26 cellular contexts compared by ENCODE assay signal in the genomic region with DNA sequence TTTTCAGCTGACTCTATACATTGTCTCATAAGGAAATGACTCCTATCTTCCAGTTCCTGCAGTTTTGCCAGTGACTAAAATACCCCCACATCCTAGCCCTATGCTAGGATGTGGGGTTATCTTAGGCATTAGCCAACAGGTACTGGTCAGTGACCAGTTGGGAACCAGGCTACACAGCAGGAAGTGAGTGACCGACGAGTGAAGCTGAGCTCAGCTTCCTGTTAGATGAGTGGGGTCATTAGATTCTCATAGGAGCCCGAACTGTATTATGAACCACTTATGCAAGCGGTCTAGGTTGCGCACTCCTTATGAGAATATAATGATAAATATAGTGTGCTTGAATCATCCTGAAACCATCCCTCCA.
DNase-seq lines count a peak whose midpoint lies in the region; ATAC-seq and TF ChIP-seq lines count a peak whose summit lies in the region.
"Had no signal": no experiment of that assay in that cellular context is flagged by ENCODE, and none has a peak within 500 bp of the region (broad histone marks: within the 10 kb centered on the region; RNA-seq: fewer than 3 reads in every experiment).

No MANE protein-coding gene starts in this region.

- H3K4me2 ChIP-seq in SK-N-SH (no peak overlapping the region), neural progenitor cell (no peak overlapping the region)

- WGBS in SK-N-SH (ENCODE audit: low lambda C conversion rate), result 7% methylated on average over 5 of the region's 5 CpGs
- 66 to 68% methylated on average over 5 of the region's 5 CpGs for WGBS in aorta, 2 donors

- H3K9me3 ChIP-seq in SK-N-SH, result no peaks in the 10 kb centered on the region
- no peaks in the 10 kb centered on the region for H3K9me3 ChIP-seq in neural progenitor cell (ENCODE audit: low read depth)
- H3K9me3 ChIP-seq in aorta (ENCODE audit: control insufficient read depth, low read length), result no peaks in the 10 kb centered on the region
- H3K9me3 ChIP-seq: HAP-1 had no signal

- H3K27me3 ChIP-seq in SK-N-SH (ENCODE audit: insufficient read depth) (peaks cover 5% of the 10 kb centered on the region; the same call in 1 of the 2 replicates), neural progenitor cell (no peaks in the 10 kb centered on the region), aorta (ENCODE audit: control insufficient read depth in 1 of 2, insufficient read depth in 2 of 2, low read length in 1 of 2) (no peaks in the 10 kb centered on the region)

- H3K79me2 ChIP-seq in SK-N-SH (ENCODE audit: insufficient read depth) (no peaks in the 10 kb centered on the region), neural progenitor cell (ENCODE audit: low read depth) (no peaks in the 10 kb centered on the region)

- no peaks in the 10 kb centered on the region for H4K20me1 ChIP-seq in SK-N-SH (ENCODE audit: insufficient read depth)
- no peaks in the 10 kb centered on the region for H4K20me1 ChIP-seq in neural progenitor cell (ENCODE audit: low read depth)

- no peak for TF ChIP-seq EP300 in SK-N-SH (IDR thresholded peaks at IDR 0.05; ENCODE audit: borderline replicate concordance in 1 of 2, low read depth in 1 of 2, low read length in 1 of 2)

- H3K4me3 ChIP-seq in SK-N-SH (ENCODE audit: low read depth in 2 of 2, low read length in 1 of 2) (no peak overlapping the region), neural progenitor cell (no peak overlapping the region), aorta (ENCODE audit: low read length in 2 of 2) (no peak overlapping the region)
- H3K4me3 ChIP-seq: GM23248, HAP-1 had no signal

- DNase-seq in SK-N-SH (no peak), chondrocyte (ENCODE audit: low spot score) (no peak), neural progenitor cell (ENCODE audit: low spot score) (no peak), aorta (no peak), glutamatergic neuron (no peak), NAMALWA (ENCODE audit: low spot score) (no peak)
- no peak for DNase-seq in activated CD4-positive, alpha-beta T cell treated with anti-CD3 and anti-CD28 coated beads, Interleukin-2, amount 50 U/mL, for 48 hours
- DNase-seq: 8988T; AML-193; C1 segment of cervical spinal cord; Calu3; CD8-positive, alpha-beta T cell; DMS153; GDM1; GM23248; KBM-7; NCI-H1105; NCI-H146; NCI-H2029; NCI-H2227 treated with DMSO at 0.1 percent for 48 hours; NCI-H510A treated with DMSO at 0.1 percent for 48 hours; NCI-H82; Right ventricle myocardium superior; SW 1271 had no signal

- H3K9me3 Mint-ChIP-seq in chondrocyte (ENCODE audit: low read depth) (no peaks in the 10 kb centered on the region), neural progenitor cell (no peaks in the 10 kb centered on the region), glutamatergic neuron (ENCODE audit: unreplicated experiment) (no peaks in the 10 kb centered on the region)

- H3K9me2 ChIP-seq in SK-N-SH, result no peaks in the 10 kb centered on the region

- TF ChIP-seq RAD21 in SK-N-SH (IDR thresholded peaks at IDR 0.05; ENCODE audit: low read length), result no peak

- peak overlapping the region; percentile 73; the same call in 1 of the 2 replicates for H2AFZ ChIP-seq in SK-N-SH (ENCODE audit: low read depth)
- H2AFZ ChIP-seq in neural progenitor cell (replicated peaks), result peak overlapping the region; percentile 37
- H2AFZ ChIP-seq: GM23248 had no signal

- H3K4me1 ChIP-seq in SK-N-SH (ENCODE audit: control insufficient read depth in 1 of 2, insufficient read depth in 2 of 2, low read depth in 1 of 2, low read length in 1 of 2), result no peaks in the 10 kb centered on the region
- H3K4me1 ChIP-seq in neural progenitor cell, result no peaks in the 10 kb centered on the region
- H3K4me1 ChIP-seq in aorta (ENCODE audit: control insufficient read depth in 1 of 2, insufficient read depth in 2 of 2, low read length in 2 of 2), result peaks cover 4 to 14% of the 10 kb centered on the region in 2 donors

- H3K4me1 Mint-ChIP-seq in chondrocyte (ENCODE audit: low read depth), result peaks cover 36% of the 10 kb centered on the region
- no peaks in the 10 kb centered on the region for H3K4me1 Mint-ChIP-seq in neural progenitor cell
- no peaks in the 10 kb centered on the region for H3K4me1 Mint-ChIP-seq in glutamatergic neuron (ENCODE audit: low read depth, unreplicated experiment)

- H3K36me3 Mint-ChIP-seq in chondrocyte (ENCODE audit: low read depth) (no peaks in the 10 kb centered on the region), neural progenitor cell (no peaks in the 10 kb centered on the region), glutamatergic neuron (ENCODE audit: unreplicated experiment) (no peaks in the 10 kb centered on the region)
- H3K36me3 Mint-ChIP-seq: CD8-positive, alpha-beta T cell had no signal

- POLR2A ChIA-PET in SK-N-SH (lab: Yijun Ruan, JAX), result no interaction called here

- no peak for ATAC-seq in SK-N-SH treated with all-trans-retinoic acid at 6 μM for 48 hours
- no peak for ATAC-seq in aorta (ENCODE audit: low FRiP score)
- ATAC-seq: CD8-positive, alpha-beta T cell had no signal

- H3K27ac Mint-ChIP-seq in chondrocyte (ENCODE audit: unreplicated experiment) (peak overlapping the region; percentile 86), neural progenitor cell (no peak overlapping the region), glutamatergic neuron (ENCODE audit: unreplicated experiment) (no peak overlapping the region)
- H3K27ac Mint-ChIP-seq: CD8-positive, alpha-beta T cell had no signal

- H3K36me3 ChIP-seq in SK-N-SH (replicated peaks in 1 of 2; ENCODE audit: control insufficient read depth in 1 of 2, insufficient read depth in 2 of 2, low read length in 1 of 2) (no peaks in the 10 kb centered on the region), neural progenitor cell (no peaks in the 10 kb centered on the region), aorta (ENCODE audit: control insufficient read depth in 1 of 2, insufficient read depth in 2 of 2, low read length in 1 of 2) (no peaks in the 10 kb centered on the region)
- H3K36me3 ChIP-seq: HAP-1 had no signal

- TF ChIP-seq CTCF in SK-N-SH (IDR thresholded peaks at IDR 0.05) (no peak), chondrocyte (IDR thresholded peaks at IDR 0.05) (no peak), neural progenitor cell (IDR thresholded peaks at IDR 0.05) (no peak), glutamatergic neuron (IDR thresholded peaks at IDR 0.05; ENCODE audit: partially characterized antibody, unreplicated experiment) (no peak)

- H3K27ac ChIP-seq in SK-N-SH (ENCODE audit: low read depth in 2 of 2, low read length in 1 of 2) (no peak overlapping the region), neural progenitor cell (no peak overlapping the region), aorta (ENCODE audit: low read depth in 1 of 2, low read length in 2 of 2) (peak overlapping the region; percentile 95 to 97)
- H3K27ac ChIP-seq: GM23248 had no signal

- H3K27me3 Mint-ChIP-seq in chondrocyte (ENCODE audit: low read depth), result no peaks in the 10 kb centered on the region
- H3K27me3 Mint-ChIP-seq in neural progenitor cell (ENCODE audit: insufficient read depth, low read depth), result no peaks in the 10 kb centered on the region
- H3K27me3 Mint-ChIP-seq in glutamatergic neuron (ENCODE audit: unreplicated experiment), result no peaks in the 10 kb centered on the region

- CTCF ChIA-PET in SK-N-SH (lab: Yijun Ruan, JAX), result no interaction called here

- H3F3A ChIP-seq in SK-N-SH (replicated peaks; ENCODE audit: insufficient read depth) (no peaks in the 10 kb centered on the region), neural progenitor cell (ENCODE audit: low read depth) (no peaks in the 10 kb centered on the region)

- H3K4me3 Mint-ChIP-seq in chondrocyte (ENCODE audit: unreplicated experiment) (no peak overlapping the region), neural progenitor cell (no peak overlapping the region), glutamatergic neuron (ENCODE audit: unreplicated experiment) (no peak overlapping the region)
- H3K4me3 Mint-ChIP-seq: CD8-positive, alpha-beta T cell had no signal

- no peak overlapping the region for H3K9ac ChIP-seq in SK-N-SH
- no peak overlapping the region for H3K9ac ChIP-seq in neural progenitor cell
- H3K9ac ChIP-seq: GM23248 had no signal

- intact Hi-C loops in aorta (cut with DNase I), result no loop called here

TF ChIP-seq in SK-N-SH, 30 proteins besides CTCF, POLR2A, EP300 and RAD21 (continues in another document):
- TF ChIP-seq TEAD4 (IDR thresholded peaks at IDR 0.05; ENCODE audit: borderline replicate concordance, insufficient read depth) (no peak), SIN3A (IDR thresholded peaks at IDR 0.05; ENCODE audit: borderline replicate concordance, low read depth, low read length) (no peak)
- TF ChIP-seq, protein P1, sequence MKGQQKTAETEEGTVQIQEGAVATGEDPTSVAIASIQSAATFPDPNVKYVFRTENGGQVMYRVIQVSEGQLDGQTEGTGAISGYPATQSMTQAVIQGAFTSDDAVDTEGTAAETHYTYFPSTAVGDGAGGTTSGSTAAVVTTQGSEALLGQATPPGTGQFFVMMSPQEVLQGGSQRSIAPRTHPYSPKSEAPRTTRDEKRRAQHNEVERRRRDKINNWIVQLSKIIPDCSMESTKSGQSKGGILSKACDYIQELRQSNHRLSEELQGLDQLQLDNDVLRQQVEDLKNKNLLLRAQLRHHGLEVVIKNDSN (IDR thresholded peaks at IDR 0.05; ENCODE audit: borderline replicate concordance, low read depth), result no peak

TF ChIP-seq in SK-N-SH treated with all-trans-retinoic acid at 6 μM for 48 hours, 23 proteins besides CTCF, POLR2A, EP300 and RAD21 (continues in another document):
- TF ChIP-seq, protein P2, sequence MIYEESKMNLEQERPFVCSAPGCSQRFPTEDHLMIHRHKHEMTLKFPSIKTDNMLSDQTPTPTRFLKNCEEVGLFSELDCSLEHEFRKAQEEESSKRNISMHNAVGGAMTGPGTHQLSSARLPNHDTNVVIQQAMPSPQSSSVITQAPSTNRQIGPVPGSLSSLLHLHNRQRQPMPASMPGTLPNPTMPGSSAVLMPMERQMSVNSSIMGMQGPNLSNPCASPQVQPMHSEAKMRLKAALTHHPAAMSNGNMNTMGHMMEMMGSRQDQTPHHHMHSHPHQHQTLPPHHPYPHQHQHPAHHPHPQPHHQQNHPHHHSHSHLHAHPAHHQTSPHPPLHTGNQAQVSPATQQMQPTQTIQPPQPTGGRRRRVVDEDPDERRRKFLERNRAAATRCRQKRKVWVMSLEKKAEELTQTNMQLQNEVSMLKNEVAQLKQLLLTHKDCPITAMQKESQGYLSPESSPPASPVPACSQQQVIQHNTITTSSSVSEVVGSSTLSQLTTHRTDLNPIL (CRISPR knock-in tag; IDR thresholded peaks at IDR 0.05; ENCODE audit: low read depth), result no peak
- no peak for TF ChIP-seq CSRNP3 (CRISPR knock-in tag; IDR thresholded peaks at IDR 0.05)
- no peak for TF ChIP-seq CSDC2 (CRISPR knock-in tag; IDR thresholded peaks at IDR 0.05)

Comparison
In these comparisons a context has a peak if more than half of its experiments do, and no peak if none do; other contexts are left out.
1. H3K27ac ChIP-seq: peak in aorta (2 of 2); none in SK-N-SH (0 of 2) and neural progenitor cell (single experiment).